14 cellular contexts compared by ENCODE assay signal in the genomic region with DNA sequence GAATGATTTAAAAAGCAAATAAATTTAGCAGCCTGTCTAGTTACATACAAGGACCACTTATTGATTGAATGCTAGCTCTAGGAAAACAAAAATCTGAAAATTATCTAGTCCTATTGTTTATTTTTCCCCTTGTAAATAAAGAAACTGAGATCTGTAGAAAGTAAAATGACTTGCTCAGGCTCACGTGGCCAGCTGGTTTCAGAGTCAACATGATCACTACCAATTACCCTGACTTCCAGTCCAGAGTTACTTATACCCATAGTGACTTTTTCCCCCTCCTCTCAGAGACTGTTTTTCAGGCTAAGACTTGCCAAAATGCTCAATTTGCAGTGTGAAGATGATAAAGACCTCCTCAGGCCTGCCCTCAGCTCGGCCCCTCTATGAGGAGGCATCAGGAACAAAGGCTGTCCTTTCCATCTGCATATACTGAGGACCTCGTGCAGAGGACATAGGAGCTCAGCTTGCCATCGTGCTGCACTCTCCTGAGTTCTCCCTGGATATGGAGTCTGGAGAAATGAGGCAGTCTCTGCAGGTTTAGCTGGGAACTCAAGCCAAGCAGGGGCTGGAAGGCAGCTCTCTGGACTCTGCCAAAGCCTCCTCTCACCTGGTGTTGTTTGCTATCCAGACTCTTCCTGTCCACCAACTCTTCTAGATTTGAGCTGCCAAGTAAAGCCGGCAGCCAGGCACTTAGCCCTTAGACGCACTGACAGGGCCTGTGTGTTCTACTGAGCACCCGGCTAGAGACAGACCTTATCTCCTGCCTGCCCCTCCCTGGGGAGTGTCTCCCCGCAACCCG.
A peak's percentile ranks its signal among the peaks of the same experiment; 100 is the strongest.
DNase-seq lines count a peak whose midpoint lies in the region; ATAC-seq and TF ChIP-seq lines count a peak whose summit lies in the region.
"Had no signal": no experiment of that assay in that cellular context is flagged by ENCODE, and none has a peak within 500 bp of the region (broad histone marks: within the 10 kb centered on the region; RNA-seq: fewer than 3 reads in every experiment).

No MANE protein-coding gene starts in this region.

- WGBS in right cardiac atrium = 58% methylated on average over 9 of the region's 9 CpGs
- 57 to 68% (median 63%) methylated on average over 9 of the region's 9 CpGs for WGBS in heart left ventricle, 4 donors

- intact Hi-C loops in right cardiac atrium (cut with DNase I) = no loop called here
- intact Hi-C loops in heart left ventricle (cut with DNase I) = no loop called here

- H3K36me3 Mint-ChIP-seq in nephron progenitor cell (ENCODE audit: low read depth) = peaks cover 5% of the 10 kb centered on the region
- H3K36me3 Mint-ChIP-seq: CD4-positive, CD25-positive, alpha-beta regulatory T cell had no signal

- H3K4me3 ChIP-seq in right cardiac atrium (ENCODE audit: low read length) (no peak overlapping the region), heart left ventricle (no peak overlapping the region)
- H3K4me3 ChIP-seq: BLaER1 treated with 17β-estradiol and CSF1 and Interleukin-3, amounts not matched to agents 10 nM and 100 nM; GM12878; GM23248 had no signal

- ATAC-seq in right cardiac atrium (peak; percentile 47 to 48), heart left ventricle (no peak), GM18520 (IDR thresholded peaks at IDR 0.05; ENCODE audit: unreplicated experiment) (no peak)
- ATAC-seq: GM12878, HCT116 had no signal

- H3K9me3 Mint-ChIP-seq in nephron progenitor cell = peaks cover 22% of the 10 kb centered on the region

- no peaks in the 10 kb centered on the region for H3K4me1 Mint-ChIP-seq in nephron progenitor cell
- H3K4me1 Mint-ChIP-seq: CD4-positive, CD25-positive, alpha-beta regulatory T cell had no signal

- H3K4me3 Mint-ChIP-seq in nephron progenitor cell = no peak overlapping the region
- H3K4me3 Mint-ChIP-seq: CD4-positive, CD25-positive, alpha-beta regulatory T cell had no signal

- H3K9me3 ChIP-seq in right cardiac atrium (ENCODE audit: control insufficient read depth, low read length) (no peaks in the 10 kb centered on the region), heart left ventricle (peaks cover 0 to 9% (median 0%) of the 10 kb centered on the region in 12 donors)

- TF ChIP-seq CTCF in heart left ventricle (IDR thresholded peaks at IDR 0.05) = no peak
- no peak for TF ChIP-seq CTCF in nephron progenitor cell (IDR thresholded peaks at IDR 0.05)

- no peaks in the 10 kb centered on the region for H3K36me3 ChIP-seq in heart left ventricle
- H3K36me3 ChIP-seq: BLaER1 treated with 17β-estradiol and CSF1 and Interleukin-3, amounts not matched to agents 10 nM and 100 nM had no signal

- H3K27me3 ChIP-seq in right cardiac atrium (ENCODE audit: control insufficient read depth, insufficient read depth) = no peaks in the 10 kb centered on the region
- H3K27me3 ChIP-seq in heart left ventricle = peaks cover 0 to 6% (median 0%) of the 10 kb centered on the region in 9 donors
- H3K27me3 ChIP-seq: BLaER1 treated with 17β-estradiol and CSF1 and Interleukin-3, amounts not matched to agents 10 nM and 100 nM had no signal

- no peak overlapping the region for H3K27ac ChIP-seq in right cardiac atrium (ENCODE audit: low read length)
- no peak overlapping the region for H3K27ac ChIP-seq in heart left ventricle
- H3K27ac ChIP-seq: BLaER1 treated with 17β-estradiol and CSF1 and Interleukin-3, amounts not matched to agents 10 nM and 100 nM; GM23248 had no signal

- no peak overlapping the region for H3K27ac Mint-ChIP-seq in nephron progenitor cell
- H3K27ac Mint-ChIP-seq: CD4-positive, CD25-positive, alpha-beta regulatory T cell had no signal

- DNase-seq in right cardiac atrium (no peak), heart left ventricle (no peak), NCI-H69 (lab: John Stamatoyannopoulos, UW) (peak; percentile 35), cerebellar nuclear complex (lab: John Stamatoyannopoulos, UW) (peak; percentile 85 to 89), nephron progenitor cell (no peak), EL (no peak)
- DNase-seq: ACHN; CD4-positive, CD25-positive, alpha-beta regulatory T cell; DMS53; GM23248 had no signal

- H3K27me3 Mint-ChIP-seq in nephron progenitor cell (ENCODE audit: low read depth, poor library complexity) = peaks cover 8% of the 10 kb centered on the region

- TF ChIP-seq POLR2A in heart left ventricle (IDR thresholded peaks at IDR 0.05) = no peak

- H3K4me1 ChIP-seq in right cardiac atrium (ENCODE audit: control insufficient read depth, insufficient read depth, low read length) = peaks cover 3% of the 10 kb centered on the region
- H3K4me1 ChIP-seq in heart left ventricle = no peaks in the 10 kb centered on the region
- H3K4me1 ChIP-seq: BLaER1 treated with 17β-estradiol and CSF1 and Interleukin-3, amounts not matched to agents 10 nM and 100 nM had no signal

Comparison
In these comparisons a context has a peak if more than half of its experiments do, and no peak if none do; other contexts are left out.
1. ATAC-seq: peak in right cardiac atrium (2 of 2); none in heart left ventricle (0 of 4) and GM18520 (single experiment).
2. DNase-seq: peak in NCI-H69 (single experiment) and cerebellar nuclear complex (2 of 2); none in right cardiac atrium (0 of 3), heart left ventricle (0 of 5), nephron progenitor cell (single experiment) and EL (single experiment).